Comparison of ENCODE assay signal across 32 cellular contexts in genomic region chr3:108894981-108895380, GRCh38. TPM values are rescaled to one million over a fixed set of nuclear protein-coding genes. Genes with fewer than 3 reads are reported as not detected.
"Had no signal": no experiment of that assay in that cellular context is flagged by ENCODE, and none has a peak within 500 bp of the region (broad histone marks: within the 10 kb centered on the region; RNA-seq: fewer than 3 reads in every experiment).

No MANE protein-coding gene starts in this region.

- H3K9me3 Mint-ChIP-seq: dendritic cell treated with granulocyte-macrophage colony-stimulating factor and Interleukin-4, amounts not matched to agents 40 ng/mL and 50 ng/mL, for 4 days; effector memory CD8-positive, alpha-beta T cell; endodermal cell; mesothelial cell of epicardium; naive B cell had no signal

- H3K4me1 Mint-ChIP-seq: endodermal cell, mesothelial cell of epicardium had no signal

- H3K27me3 ChIP-seq: colonic mucosa, esophagus squamous epithelium, gastrocnemius medialis, heart right ventricle, left lung had no signal

- ATAC-seq: effector memory CD8-positive, alpha-beta T cell; esophagus mucosa; gastrocnemius medialis; heart right ventricle; left cardiac atrium; left lung; left ventricle myocardium superior; lower lobe of right lung; mucosa of descending colon had no signal

- H3K36me3 Mint-ChIP-seq: mesothelial cell of epicardium, naive B cell had no signal

- H3K4me3 Mint-ChIP-seq: dendritic cell treated with granulocyte-macrophage colony-stimulating factor and Interleukin-4, amounts not matched to agents 40 ng/mL and 50 ng/mL, for 4 days; effector memory CD8-positive, alpha-beta T cell; endodermal cell; mesothelial cell of epicardium; naive B cell had no signal

- H3K36me3 ChIP-seq: colonic mucosa, esophagus squamous epithelium, gastrocnemius medialis, heart right ventricle, left lung, lower lobe of right lung had no signal

- H3K27ac Mint-ChIP-seq: dendritic cell treated with granulocyte-macrophage colony-stimulating factor and Interleukin-4, amounts not matched to agents 40 ng/mL and 50 ng/mL, for 4 days; effector memory CD8-positive, alpha-beta T cell; endodermal cell; mesothelial cell of epicardium had no signal

- H3K27me3 Mint-ChIP-seq: dendritic cell treated with granulocyte-macrophage colony-stimulating factor and Interleukin-4, amounts not matched to agents 40 ng/mL and 50 ng/mL, for 4 days had no signal

- H3K27ac ChIP-seq: colonic mucosa, epithelial cell of prostate, esophagus squamous epithelium, gastrocnemius medialis, heart right ventricle, left lung, lower lobe of right lung had no signal

- H3K4me3 ChIP-seq: colonic mucosa, esophagus squamous epithelium, gastrocnemius medialis, heart right ventricle, left lung, lower lobe of right lung, mucosa of descending colon had no signal

- H3K9me3 ChIP-seq: colonic mucosa, esophagus squamous epithelium, gastrocnemius medialis, heart right ventricle, left lung, lower lobe of right lung, mucosa of descending colon had no signal

- DNase-seq: colonic mucosa; cortex of kidney; effector CD8-positive, alpha-beta T cell; effector memory CD8-positive, alpha-beta T cell; endodermal cell; erythroblast; esophagus squamous epithelium; foreskin fibroblast; foreskin melanocyte; gastrocnemius medialis; glutamatergic neuron; head of caudate nucleus; heart right ventricle; hippocampal formation; left cardiac atrium; left lung; left ventricle myocardium superior; lower lobe of right lung; mesenchymal stem cell; mucosa of descending colon; naive B cell had no signal

- H3K4me1 ChIP-seq: colonic mucosa, esophagus squamous epithelium, gastrocnemius medialis, heart right ventricle, left lung, lower lobe of right lung had no signal

RNA-seq across cellular contexts. Expression of gene GUCA1C, which starts 58.7 kb away (rescaled TPM):
- total RNA-seq: colonic mucosa, dermis microvascular lymphatic vessel endothelial cell, endodermal cell, esophagus mucosa, esophagus squamous epithelium, gastrocnemius medialis, glomerular endothelial cell, kidney epithelial cell, left cardiac atrium, left lung, lower leg skin, lower lobe of right lung, lung microvascular endothelial cell, mesenteric fat pad, mesothelial cell of epicardium, mucosa of descending colon, myocyte had no signal
- polyA plus RNA-seq: heart right ventricle had no signal
